8 cellular contexts compared by ENCODE assay signal in genomic region chr5:160009591-160009989, GRCh38. TPM values are rescaled to one million over a fixed set of nuclear protein-coding genes. Genes with fewer than 3 reads are reported as not detected.
DNase-seq lines count a peak whose midpoint lies in the region; ATAC-seq, FAIRE-seq and TF ChIP-seq lines count a peak whose summit lies in the region.

No MANE protein-coding gene starts in this region.

- peak overlapping the region; percentile 37 for H3K56ac ChIP-seq in H1 (replicated peaks; ENCODE audit: insufficient read length, low read depth, low read length)

- H3K27ac Mint-ChIP-seq in neural crest cell (ENCODE audit: unreplicated experiment), result peak overlapping the region; percentile 62

- no peaks in the 10 kb centered on the region for H3K9me3 Mint-ChIP-seq in neural crest cell

- DNase-seq in NB4 (ENCODE audit: low read depth), result no peak
- peak in 1 of 2 experiments; percentile 38 for DNase-seq in H1 (ENCODE audit: low read depth in 1 of 2, low spot score in 2 of 2)
- DNase-seq in neural crest cell (ENCODE audit: low read depth, low spot score), result no peak
- DNase-seq in cerebellum (ENCODE audit: low spot score), result no peak
- no peak for DNase-seq in NCI-H2107 treated with DMSO at 0.1 percent for 48 hours (lab: John Stamatoyannopoulos, UW; ENCODE audit: unreplicated experiment)
- DNase-seq in kidney tubule cell (ENCODE audit: low spot score), result no peak
- no peak for DNase-seq in amniotic stem cell (lab: John Stamatoyannopoulos, UW)

- H3K4ac ChIP-seq in H1 (replicated peaks; ENCODE audit: insufficient read length, low read depth, low read length), result no peak overlapping the region

- H3K4me1 Mint-ChIP-seq in neural crest cell, result peaks cover 24% of the 10 kb centered on the region

- no peak overlapping the region for H4K91ac ChIP-seq in H1 (replicated peaks; ENCODE audit: insufficient read length, low read length)

- H3K4me1 ChIP-seq in H1 (replicated peaks in 1 of 4; ENCODE audit: control insufficient read depth in 3 of 4, insufficient read depth in 4 of 4, low read length in 3 of 4), result peaks cover 0 to 4% (median 0%) of the 10 kb centered on the region in 4 experiments; a peak in 2 of 7 replicates

- H3K27me3 ChIP-seq in H1 (replicated peaks in 1 of 4; ENCODE audit: control insufficient read depth in 3 of 4, extremely low read depth in 1 of 4, insufficient read depth in 3 of 4, low read length in 3 of 4), result no peaks in the 10 kb centered on the region

- H2BK15ac ChIP-seq in H1 (ENCODE audit: low read length), result no peak overlapping the region

- H4K5ac ChIP-seq in H1 (ENCODE audit: insufficient read length, low read depth, low read length), result no peak overlapping the region

- H4K8ac ChIP-seq in H1 (ENCODE audit: extremely low read depth, insufficient read depth, low read length), result no peak overlapping the region; the same call in 1 of the 2 replicates

- no peak for TF ChIP-seq POLR2A in NB4 (IDR thresholded peaks at IDR 0.05; ENCODE audit: extremely low read depth, insufficient read length)
- TF ChIP-seq POLR2A in H1 (IDR thresholded peaks at IDR 0.05; ENCODE audit: control extremely low read depth in 1 of 2, low read depth in 2 of 2, low read length in 2 of 2), result no peak; a peak in 1 of 3 replicates

- no peak overlapping the region for H2BK12ac ChIP-seq in H1 (ENCODE audit: low read depth, low read length)

- POLR2A ChIA-PET in H1 (lab: Charles Lee; ENCODE audit: partially characterized antibody), result interaction anchor here (0.6 to 1.5 kb wide), 10 partner anchors 12 to 370 kb away, joined by 3 to 6 read pairs (median 3); no protein-coding TSS in a partner anchor

- H3K14ac ChIP-seq in H1 (ENCODE audit: insufficient read length), result no peak overlapping the region

- H2BK5ac ChIP-seq in H1 (ENCODE audit: low read depth, low read length), result peak overlapping the region; percentile 82

- H3K18ac ChIP-seq in H1 (ENCODE audit: extremely low read depth, low read length), result no peak overlapping the region

- peaks cover 11 to 35% of the 10 kb centered on the region in 2 experiments for H3K79me2 ChIP-seq in H1 (ENCODE audit: control insufficient read depth in 1 of 2, insufficient read depth in 2 of 2, low read length in 2 of 2)

- no peaks in the 10 kb centered on the region for H3K27me3 Mint-ChIP-seq in neural crest cell (ENCODE audit: low read depth)

- TF ChIP-seq EP300 in H1 (IDR thresholded peaks at IDR 0.05; ENCODE audit: borderline replicate concordance in 1 of 2, low read depth in 2 of 2, low read length in 2 of 2), result no peak

- H3K4me3 ChIP-seq in NB4 (ENCODE audit: low read depth, low read length) (peak overlapping the region; percentile 100), H1 (ENCODE audit: extremely low read depth in 1 of 4, insufficient read depth in 2 of 4, low read depth in 3 of 4, low read length in 4 of 4) (peak overlapping the region; percentile 82 to 100 (median 98))

- no peak overlapping the region for H3K23ac ChIP-seq in H1 (ENCODE audit: insufficient read length)

- no peak overlapping the region for H2BK20ac ChIP-seq in H1 (ENCODE audit: low read length)

- peak; percentile 24 for ATAC-seq in GM21528 (IDR thresholded peaks at IDR 0.05; ENCODE audit: low FRiP score, unreplicated experiment)

- 12% methylated on average over 11 of the region's 11 CpGs; no CpG with 5 or more reads in 1 of the 2 experiments for WGBS in H1 (ENCODE audit: extremely low coverage in 1 of 2, insufficient coverage in 1 of 2, insufficient read length in 1 of 2, insufficient replicate concordance in 2 of 2, low coverage in 1 of 2, low lambda C conversion rate in 2 of 2, missing lambda C conversion rate in 1 of 2), 2 experiments

- H2AK5ac ChIP-seq in H1 (ENCODE audit: low read depth, low read length), result no peak overlapping the region; the same call in 1 of the 2 replicates

- no peaks in the 10 kb centered on the region for H3K36me3 Mint-ChIP-seq in neural crest cell (ENCODE audit: low read depth)

- no peaks in the 10 kb centered on the region for H3K9me3 ChIP-seq in H1 (ENCODE audit: insufficient read depth in 2 of 2, low read depth in 1 of 2, low read length in 1 of 2)

- no peak for FAIRE-seq in H1 (lab: Jason Lieb, UNC)

- no peak overlapping the region for H2BK120ac ChIP-seq in H1 (replicated peaks; ENCODE audit: low read depth, low read length)

- H3K4me2 ChIP-seq in H1 (ENCODE audit: insufficient read depth in 1 of 2, low read depth in 2 of 2, low read length in 2 of 2), result peak overlapping the region; percentile 65 to 95

- peaks cover 0 to 23% (median 13%) of the 10 kb centered on the region in 4 experiments; a peak in 6 of 8 replicates for H3K36me3 ChIP-seq in H1 (ENCODE audit: control insufficient read depth in 2 of 4, insufficient read depth in 4 of 4, low read length in 3 of 4)

- peak overlapping the region; percentile 93; the same call in 1 of the 2 replicates for H3K27ac ChIP-seq in H1 (ENCODE audit: low read depth, low read length)

- no peak for TF ChIP-seq RAD21 in H1 (IDR thresholded peaks at IDR 0.05 in 1 of 2, conservative IDR thresholded peaks at IDR 0.05 in 1 of 2; ENCODE audit: low read depth in 2 of 2, low read length in 2 of 2)

- peaks cover 2% of the 10 kb centered on the region in 2 experiments for H4K20me1 ChIP-seq in H1 (replicated peaks in 1 of 2; ENCODE audit: control insufficient read depth in 1 of 2, insufficient read depth in 2 of 2, low read length in 2 of 2)

- H3K79me1 ChIP-seq in H1 (ENCODE audit: low read depth, low read length), result no peaks in the 10 kb centered on the region

- peaks cover 4% of the 10 kb centered on the region for H3K23me2 ChIP-seq in H1 (ENCODE audit: low read depth, low read length)

- peak overlapping the region; percentile 94 for H3K4me3 Mint-ChIP-seq in neural crest cell

- no peak overlapping the region for H2AFZ ChIP-seq in H1 (ENCODE audit: low read length)

- CTCF ChIA-PET in H1 (lab: Charles Lee; ENCODE audit: partially characterized antibody), result interaction anchor here (2.1 to 2.6 kb wide), 2 partner anchors 12 kb away, joined by 12 to 20 read pairs; no protein-coding TSS in a partner anchor

- H3K9ac ChIP-seq in H1 (replicated peaks in 1 of 4; ENCODE audit: extremely low read depth in 1 of 4, low read depth in 3 of 4, low read length in 3 of 4), result peak overlapping the region; percentile 82 to 99 (median 92)

- TF ChIP-seq CTCF in NB4 (IDR thresholded peaks at IDR 0.05; ENCODE audit: low read depth, low read length) (no peak), H1 (IDR thresholded peaks at IDR 0.05; ENCODE audit: control extremely low read depth in 1 of 3, insufficient read depth in 1 of 3, low read depth in 1 of 3, low read length in 3 of 3) (no peak), neural crest cell (conservative IDR thresholded peaks at IDR 0.05) (no peak)

TF ChIP-seq in H1, 55 proteins besides CTCF, POLR2A, EP300 and RAD21:
- TF ChIP-seq SIN3A (conservative IDR thresholded peaks at IDR 0.05 in 1 of 2, IDR thresholded peaks at IDR 0.05 in 1 of 2; ENCODE audit: low read depth in 1 of 2, low read length in 2 of 2) (0 out of 4 replicates have a peak, but pooled peaks of 1 of the 2 experiments have one; percentile 53), TCF12 (IDR thresholded peaks at IDR 0.05; ENCODE audit: low read depth, low read length) (no peak)

RNA-seq across cellular contexts. Expression of gene TTC1, which starts 0.7 kb away (rescaled TPM):
- total RNA-seq in H1 (2021; fragmentation: NEBNext Ultra II Directional; extraction: Animal tissue kit (Norgen Biotek cat#: 25700)), result 63.9 TPM in 2 replicates
- polyA plus RNA-seq in H1 (2011; rRNA removed), result 20.8 and 25.1 TPM in 2 replicates
- 28.7 TPM for polyA plus RNA-seq in H1 (2011; cell fraction: cytosol; rRNA removed)
- polyA plus RNA-seq in H1 (2011; cell fraction: nucleus; rRNA removed), result 12.2 TPM
- polyA plus RNA-seq in H1 (2012, experiment 1 of 2), result 50.8 to 74.6 TPM (median 53.2 TPM) in 4 replicates
- 20.1 TPM for polyA plus RNA-seq in H1 (2012, experiment 2 of 2)
- polyA plus RNA-seq in H1 (2013, experiment 1 of 2), result 63.8 TPM
- 63.6 TPM for polyA plus RNA-seq in H1 (2013, experiment 2 of 2)
- 22.2 and 26.6 TPM in 2 replicates for polyA minus RNA-seq in H1 (2011; rRNA and poly(A)+ RNA removed)
- polyA minus RNA-seq in H1 (2011; cell fraction: cytosol; rRNA and poly(A)+ RNA removed), result 12.6 TPM
- polyA minus RNA-seq in H1 (2011; cell fraction: nucleus; rRNA and poly(A)+ RNA removed), result 12.5 TPM
- total RNA-seq in neural crest cell (48.0 and 49.4 TPM in 2 replicates), cerebellum (29.3 TPM)
